ENCODE assay signal across 2 cellular contexts in the genomic region with DNA sequence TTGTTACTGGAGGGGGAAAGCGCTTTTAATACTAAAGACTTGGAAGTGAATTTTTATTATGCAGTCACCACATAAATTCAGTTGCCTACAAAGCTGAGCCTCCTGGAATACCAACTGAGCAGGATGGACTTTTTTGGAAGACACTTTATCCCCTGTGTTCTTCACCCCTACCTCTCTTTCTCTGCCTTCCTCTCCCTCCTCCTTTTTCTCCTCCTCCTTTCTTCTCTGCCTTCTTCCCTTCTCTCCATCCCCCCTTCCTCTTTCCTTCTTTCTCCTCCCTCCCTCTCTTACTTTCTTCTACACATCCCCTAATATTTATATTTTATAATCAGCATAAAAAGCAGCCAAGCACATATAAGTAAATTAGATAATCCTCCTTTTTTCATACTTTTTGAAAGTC.
TF ChIP-seq lines count a peak whose summit lies in the region.

No MANE protein-coding gene starts in this region.

TF ChIP-seq in IMR-90, 13 proteins besides CTCF, POLR2A, EP300 and RAD21:
- TF ChIP-seq MXI1 (IDR thresholded peaks at IDR 0.05; ENCODE audit: borderline replicate concordance, low read depth, low read length) (no peak), RCOR1 (IDR thresholded peaks at IDR 0.05; ENCODE audit: insufficient replicate concordance, low read length) (no peak), FOS (IDR thresholded peaks at IDR 0.05; ENCODE audit: low read depth, low read length) (no peak), MAZ (IDR thresholded peaks at IDR 0.05; ENCODE audit: borderline replicate concordance, low read depth, low read length) (no peak)

TF ChIP-seq in endothelial cell of umbilical vein, 7 proteins besides CTCF, POLR2A, EP300 and RAD21:
- TF ChIP-seq POLR2AphosphoS5 (IDR thresholded peaks at IDR 0.05; ENCODE audit: insufficient read depth, low read depth, low read length) (no peak), JUN (IDR thresholded peaks at IDR 0.05; ENCODE audit: borderline replicate concordance, insufficient read depth, insufficient read length, low read depth) (no peak), FOS (IDR thresholded peaks at IDR 0.05; ENCODE audit: borderline replicate concordance, insufficient read depth, low read length) (no peak), EZH2 (IDR thresholded peaks at IDR 0.05; ENCODE audit: borderline replicate concordance, low read depth, low read length, severe bottlenecking) (no peak), MYC (IDR thresholded peaks at IDR 0.05; ENCODE audit: low read depth, low read length) (no peak), GATA2 (IDR thresholded peaks at IDR 0.05; ENCODE audit: insufficient read depth, insufficient read length, low read depth, low read length) (no peak)
- TF ChIP-seq, protein P1, sequence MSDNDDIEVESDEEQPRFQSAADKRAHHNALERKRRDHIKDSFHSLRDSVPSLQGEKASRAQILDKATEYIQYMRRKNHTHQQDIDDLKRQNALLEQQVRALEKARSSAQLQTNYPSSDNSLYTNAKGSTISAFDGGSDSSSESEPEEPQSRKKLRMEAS (IDR thresholded peaks at IDR 0.05; ENCODE audit: insufficient read depth, insufficient read length): no peak
